17 cellular contexts compared by ENCODE assay signal in the genomic region with DNA sequence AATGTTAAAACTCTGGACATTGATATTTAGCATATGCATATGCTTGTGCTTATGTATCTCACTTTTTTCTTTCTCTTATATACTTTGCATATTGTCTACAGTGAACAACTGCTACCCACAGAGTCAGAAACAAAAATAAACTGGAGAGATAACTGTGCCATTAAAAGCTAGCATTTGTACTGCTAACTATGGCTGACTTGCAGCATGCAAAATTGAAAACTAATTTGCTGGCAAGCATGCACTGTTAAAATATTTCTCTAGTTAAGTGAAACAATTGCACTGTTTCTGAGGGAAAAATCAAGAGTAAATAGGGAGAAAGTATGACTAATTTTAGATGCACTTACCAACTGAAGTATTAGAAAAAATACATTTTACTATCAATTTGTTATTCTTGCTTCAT.
DNase-seq lines count a peak whose midpoint lies in the region; ATAC-seq, FAIRE-seq and TF ChIP-seq lines count a peak whose summit lies in the region.
"Had no signal": no experiment of that assay in that cellular context is flagged by ENCODE, and none has a peak within 500 bp of the region (broad histone marks: within the 10 kb centered on the region; RNA-seq: fewer than 3 reads in every experiment).

No MANE protein-coding gene starts in this region.

- no peaks in the 10 kb centered on the region for H3K9me2 ChIP-seq in GM23248 (ENCODE audit: insufficient read depth)

- in situ Hi-C loops in GM23248 (cut with MboI) (loop anchor here (25.0 kb wide), 1 partner anchor 1371 kb away; no protein-coding TSS in a partner anchor), G401 (cut with HindIII; ENCODE audit: low sequenced_read_pairs) (no loop called here)

- no peak for TF ChIP-seq CTCF in astrocyte (IDR thresholded peaks at IDR 0.05; ENCODE audit: insufficient read depth, low read depth, low read length)
- no peak for TF ChIP-seq CTCF in fibroblast of the aortic adventitia (IDR thresholded peaks at IDR 0.05; ENCODE audit: insufficient read depth, low read length)

- H3K4me3 Mint-ChIP-seq in activated naive CD8-positive, alpha-beta T cell = no peak overlapping the region
- H3K4me3 Mint-ChIP-seq in activated naive CD8-positive, alpha-beta T cell treated with anti-CD3 and anti-CD28 coated beads for 36 hours = no peak overlapping the region
- H3K4me3 Mint-ChIP-seq in astrocyte (ENCODE audit: unreplicated experiment) = no peak overlapping the region
- no peak overlapping the region for H3K4me3 Mint-ChIP-seq in activated T-helper 17 cell treated with anti-CD3 and anti-CD28 coated beads, Interleukin-2, amount 50 U/mL, for 72 hours
- H3K4me3 Mint-ChIP-seq: CD8-positive, alpha-beta memory T cell; HFFc6 had no signal

- peaks cover 25% of the 10 kb centered on the region for H3K36me3 Mint-ChIP-seq in activated naive CD8-positive, alpha-beta T cell
- H3K36me3 Mint-ChIP-seq in activated naive CD8-positive, alpha-beta T cell treated with anti-CD3 and anti-CD28 coated beads for 36 hours = peaks cover 53% of the 10 kb centered on the region
- H3K36me3 Mint-ChIP-seq in astrocyte (ENCODE audit: low read depth, unreplicated experiment) = peaks cover 7% of the 10 kb centered on the region
- peaks cover 84% of the 10 kb centered on the region for H3K36me3 Mint-ChIP-seq in activated T-helper 17 cell treated with anti-CD3 and anti-CD28 coated beads, Interleukin-2, amount 50 U/mL, for 72 hours (ENCODE audit: low read depth)

- H3K9ac ChIP-seq in GM23248 (no peak overlapping the region), astrocyte (ENCODE audit: low read length) (no peak overlapping the region)
- H3K9ac ChIP-seq: BLaER1 had no signal

- no peak for ATAC-seq in activated T-helper 17 cell treated with anti-CD3 and anti-CD28 coated beads, Interleukin-2, amount 50 U/mL, for 72 hours (replicated peaks)

- no peaks in the 10 kb centered on the region for H3K27me3 Mint-ChIP-seq in activated naive CD8-positive, alpha-beta T cell
- no peaks in the 10 kb centered on the region for H3K27me3 Mint-ChIP-seq in activated naive CD8-positive, alpha-beta T cell treated with anti-CD3 and anti-CD28 coated beads for 36 hours
- H3K27me3 Mint-ChIP-seq in astrocyte (ENCODE audit: low read depth, unreplicated experiment) = no peaks in the 10 kb centered on the region
- H3K27me3 Mint-ChIP-seq in activated T-helper 17 cell treated with anti-CD3 and anti-CD28 coated beads, Interleukin-2, amount 50 U/mL, for 72 hours = no peaks in the 10 kb centered on the region
- H3K27me3 Mint-ChIP-seq: CD8-positive, alpha-beta memory T cell had no signal

- DNase-seq in activated naive CD8-positive, alpha-beta T cell treated with anti-CD3 and anti-CD28 coated beads for 36 hours = no peak
- DNase-seq in GM23248 (peak; percentile 14), astrocyte (ENCODE audit: low read depth) (peak; percentile 15), fibroblast of the aortic adventitia (ENCODE audit: low read depth) (peak; percentile 37), G401 (ENCODE audit: low spot score) (no peak)
- no peak for DNase-seq in activated effector memory CD4-positive, alpha-beta T cell treated with Interleukin-2 at 50 U/mL for 16 hours
- DNase-seq: AML-193; Caco-2; CD8-positive, alpha-beta memory T cell; DND-41; HCEC 1CT; HFFc6 had no signal

- no peaks in the 10 kb centered on the region for H3K9me3 Mint-ChIP-seq in activated naive CD8-positive, alpha-beta T cell (ENCODE audit: low read depth)
- peaks cover 2% of the 10 kb centered on the region for H3K9me3 Mint-ChIP-seq in activated naive CD8-positive, alpha-beta T cell treated with anti-CD3 and anti-CD28 coated beads for 36 hours
- H3K9me3 Mint-ChIP-seq in astrocyte (ENCODE audit: unreplicated experiment) = no peaks in the 10 kb centered on the region
- no peaks in the 10 kb centered on the region for H3K9me3 Mint-ChIP-seq in activated T-helper 17 cell treated with anti-CD3 and anti-CD28 coated beads, Interleukin-2, amount 50 U/mL, for 72 hours
- H3K9me3 Mint-ChIP-seq: HFFc6 had no signal

- H3K4me1 ChIP-seq in GM23248 (ENCODE audit: insufficient read depth) (peaks cover 37% of the 10 kb centered on the region), astrocyte (ENCODE audit: insufficient read depth, low read length) (no peaks in the 10 kb centered on the region)
- H3K4me1 ChIP-seq: BLaER1 had no signal

- H3K4me2 ChIP-seq in GM23248 (ENCODE audit: unreplicated experiment) (no peak overlapping the region), astrocyte (ENCODE audit: low read length) (no peak overlapping the region)
- H3K4me2 ChIP-seq: BLaER1 had no signal

- H3K27ac Mint-ChIP-seq in activated naive CD8-positive, alpha-beta T cell = peak overlapping the region; percentile 34
- no peak overlapping the region for H3K27ac Mint-ChIP-seq in activated naive CD8-positive, alpha-beta T cell treated with anti-CD3 and anti-CD28 coated beads for 36 hours
- H3K27ac Mint-ChIP-seq in astrocyte (ENCODE audit: unreplicated experiment) = no peak overlapping the region
- no peak overlapping the region for H3K27ac Mint-ChIP-seq in activated T-helper 17 cell treated with anti-CD3 and anti-CD28 coated beads, Interleukin-2, amount 50 U/mL, for 72 hours
- H3K27ac Mint-ChIP-seq: HFFc6 had no signal

- H3K4me1 Mint-ChIP-seq in activated naive CD8-positive, alpha-beta T cell (ENCODE audit: low read depth) = peaks cover 42% of the 10 kb centered on the region
- peaks cover 34% of the 10 kb centered on the region for H3K4me1 Mint-ChIP-seq in activated naive CD8-positive, alpha-beta T cell treated with anti-CD3 and anti-CD28 coated beads for 36 hours
- peaks cover 12% of the 10 kb centered on the region for H3K4me1 Mint-ChIP-seq in astrocyte (ENCODE audit: low read depth, unreplicated experiment)
- peaks cover 27% of the 10 kb centered on the region for H3K4me1 Mint-ChIP-seq in activated T-helper 17 cell treated with anti-CD3 and anti-CD28 coated beads, Interleukin-2, amount 50 U/mL, for 72 hours

- H3K4me3 ChIP-seq in GM23248 (no peak overlapping the region), astrocyte (ENCODE audit: insufficient read depth, low read depth, low read length) (no peak overlapping the region), fibroblast of the aortic adventitia (ENCODE audit: low read depth, low read length) (no peak overlapping the region)
- H3K4me3 ChIP-seq: BLaER1 had no signal

- peak overlapping the region; percentile 23 for H3K27ac ChIP-seq in GM23248
- H3K27ac ChIP-seq in astrocyte (ENCODE audit: low read depth, low read length) = no peak overlapping the region
- H3K27ac ChIP-seq: 22Rv1, BLaER1, HL-60 had no signal

- H3K79me2 ChIP-seq in GM23248 (ENCODE audit: insufficient read depth) (peaks cover 37% of the 10 kb centered on the region), astrocyte (ENCODE audit: insufficient read depth, low read length) (no peaks in the 10 kb centered on the region)

- H2AFZ ChIP-seq in GM23248 (no peak overlapping the region), astrocyte (ENCODE audit: low read depth, low read length) (no peak overlapping the region)

- H3K36me3 ChIP-seq in GM23248 (ENCODE audit: low read depth) (peaks cover 47% of the 10 kb centered on the region), astrocyte (ENCODE audit: insufficient read depth, low read length) (peaks cover 14% of the 10 kb centered on the region)

- H4K20me1 ChIP-seq in GM23248 (ENCODE audit: insufficient read depth) (no peaks in the 10 kb centered on the region), astrocyte (ENCODE audit: insufficient read depth, low read length) (no peaks in the 10 kb centered on the region)
- H4K20me1 ChIP-seq: BLaER1 had no signal

- H3F3A ChIP-seq in GM23248 (ENCODE audit: insufficient read depth) = peaks cover 74% of the 10 kb centered on the region

- no peak for FAIRE-seq in astrocyte (lab: Jason Lieb, UNC)

- H3K27me3 ChIP-seq in GM23248 (replicated peaks; ENCODE audit: insufficient read depth) (no peaks in the 10 kb centered on the region), astrocyte (ENCODE audit: insufficient read depth, low read length) (no peaks in the 10 kb centered on the region)
- H3K27me3 ChIP-seq: BLaER1 had no signal

- no peaks in the 10 kb centered on the region for H3K9me3 ChIP-seq in GM23248 (ENCODE audit: low read depth)
- no peaks in the 10 kb centered on the region for H3K9me3 ChIP-seq in astrocyte (ENCODE audit: insufficient read depth, low read depth, low read length)
- H3K9me3 ChIP-seq: BLaER1, Caco-2 had no signal

Comparison
In these comparisons a context has a peak if more than half of its experiments do, and no peak if none do; other contexts are left out.
1. DNase-seq: peak in GM23248 (single experiment), astrocyte (single experiment) and fibroblast of the aortic adventitia (single experiment); none in activated naive CD8-positive, alpha-beta T cell treated with anti-CD3 and anti-CD28 coated beads for 36 hours (single experiment), activated effector memory CD4-positive, alpha-beta T cell treated with Interleukin-2 at 50 U/mL for 16 hours (single experiment) and G401 (single experiment).